16 cellular contexts compared by ENCODE assay signal in genomic region chr6:82182756-82183155, GRCh38.
DNase-seq lines count a peak whose midpoint lies in the region; ATAC-seq and TF ChIP-seq lines count a peak whose summit lies in the region.
"Had no signal": no experiment of that assay in that cellular context is flagged by ENCODE, and none has a peak within 500 bp of the region (broad histone marks: within the 10 kb centered on the region; RNA-seq: fewer than 3 reads in every experiment).

No MANE protein-coding gene starts in this region.

- TF ChIP-seq CTCF in AG04449 (IDR thresholded peaks at IDR 0.05; ENCODE audit: insufficient read depth, low read length, missing control alignments) (no peak), GM12865 (IDR thresholded peaks at IDR 0.05; ENCODE audit: insufficient read depth, low read depth, low read length, missing control alignments) (no peak), fibroblast of pulmonary artery (IDR thresholded peaks at IDR 0.05; ENCODE audit: low read length, missing control alignments) (no peak)

- H3K27ac Mint-ChIP-seq in T-helper 17 cell, result peak overlapping the region; percentile 14
- H3K27ac Mint-ChIP-seq: brain had no signal

- H3K4me3 ChIP-seq in AG04449 (ENCODE audit: low read depth, low read length), result no peak overlapping the region
- H3K4me3 ChIP-seq in GM12865 (ENCODE audit: low read depth, low read length), result no peak overlapping the region
- H3K4me3 ChIP-seq in fibroblast of pulmonary artery (replicated peaks; ENCODE audit: low read depth, low read length), result no peak overlapping the region
- H3K4me3 ChIP-seq: ovary had no signal

- no peaks in the 10 kb centered on the region for H3K9me3 ChIP-seq in T-helper 17 cell (ENCODE audit: control insufficient read depth, low read length, poor library complexity, severe bottlenecking)
- H3K9me3 ChIP-seq: ovary had no signal

- no peak overlapping the region for H3K4me3 Mint-ChIP-seq in T-helper 17 cell
- H3K4me3 Mint-ChIP-seq: brain, mesothelial cell of epicardium had no signal

- intact Hi-C loops in Right ventricle myocardium inferior (cut with DNase I), result no loop called here

- POLR2A ChIA-PET in AG04449 (lab: Yijun Ruan, JAX), result interaction anchor here (0.6 kb wide), 1 partner anchor 260 kb away, joined by 3 read pairs; no protein-coding TSS in a partner anchor

- no peaks in the 10 kb centered on the region for H3K27me3 Mint-ChIP-seq in T-helper 17 cell
- H3K27me3 Mint-ChIP-seq: brain had no signal

- ATAC-seq in T-helper 17 cell, result no peak
- no peak for ATAC-seq in Right ventricle myocardium inferior
- no peak for ATAC-seq in HG02973 (IDR thresholded peaks at IDR 0.05; ENCODE audit: unreplicated experiment)

- peaks cover 24% of the 10 kb centered on the region for H3K36me3 Mint-ChIP-seq in T-helper 17 cell (ENCODE audit: low read depth)

- peaks cover 9% of the 10 kb centered on the region for H3K4me1 Mint-ChIP-seq in T-helper 17 cell

- CTCF ChIA-PET in AG04449 (lab: Yijun Ruan, JAX), result interaction anchor here (1.2 to 1.3 kb wide), 2 partner anchors 94 to 177 kb away, joined by 3 read pairs; no protein-coding TSS in a partner anchor

- peak; percentile 23 for DNase-seq in AG04449 (ENCODE audit: low read depth, low spot score)
- DNase-seq in GM12865 (ENCODE audit: low read depth), result peak; percentile 9
- DNase-seq in T-helper 17 cell, result no peak
- DNase-seq in fibroblast of pulmonary artery (ENCODE audit: low read depth), result peak; percentile 49
- DNase-seq in Right ventricle myocardium inferior (ENCODE audit: missing footprints), result no peak
- no peak for DNase-seq in AML-193 (lab: John Stamatoyannopoulos, UW)
- no peak for DNase-seq in NCI-H1092 treated with DMSO at 0.1 percent for 48 hours (lab: John Stamatoyannopoulos, UW)
- DNase-seq: DMS79, NCI-H2081, NCI-H748 treated with DMSO at 0.1 percent for 48 hours, ovary, RPMI8226, small intestine had no signal

Comparison
In these comparisons a context has a peak if more than half of its experiments do, and no peak if none do; other contexts are left out.
1. DNase-seq: peak in AG04449 (single experiment), GM12865 (single experiment) and fibroblast of pulmonary artery (single experiment); none in T-helper 17 cell (0 of 3), Right ventricle myocardium inferior (single experiment), AML-193 (0 of 2) and NCI-H1092 treated with DMSO at 0.1 percent for 48 hours (single experiment).